Comparison of ENCODE assay signal across 9 cellular contexts in genomic region chr4:157045507-157046127, GRCh38. TPM values are rescaled to one million over a fixed set of nuclear protein-coding genes. Genes with fewer than 3 reads are reported as not detected.
A peak's percentile ranks its signal among the peaks of the same experiment; 100 is the strongest.
DNase-seq lines count a peak whose midpoint lies in the region; ATAC-seq, FAIRE-seq and TF ChIP-seq lines count a peak whose summit lies in the region.
"Had no signal": no experiment of that assay in that cellular context is flagged by ENCODE, and none has a peak within 500 bp of the region (broad histone marks: within the 10 kb centered on the region; RNA-seq: fewer than 3 reads in every experiment).

No MANE protein-coding gene starts in this region.

- H3K4me1 ChIP-seq in esophagus muscularis mucosa: no peaks in the 10 kb centered on the region

- no peak for TF ChIP-seq POLR2A in esophagus muscularis mucosa (IDR thresholded peaks at IDR 0.05; ENCODE audit: low read depth)

- TF ChIP-seq EP300 in esophagus muscularis mucosa (IDR thresholded peaks at IDR 0.05): no peak

- whole genome bisulfite sequencing in esophagus muscularis mucosa: 25% methylated on average over 2 of the region's 2 CpGs

- no peaks in the 10 kb centered on the region for H3K9me3 ChIP-seq in esophagus muscularis mucosa

- peak; percentile 74 to 84 (median 77) for TF ChIP-seq CTCF in esophagus muscularis mucosa (IDR thresholded peaks at IDR 0.05)

- FAIRE-seq in RCC 7860 (lab: Jason Lieb, UNC): no peak

- H3K36me3 ChIP-seq in esophagus muscularis mucosa: no peaks in the 10 kb centered on the region

- H3K4me3 ChIP-seq in esophagus muscularis mucosa: no peak overlapping the region

- intact Hi-C loops in esophagus muscularis mucosa (cut with DNase I): loop anchor here (2.0 to 10.0 kb wide), 4 partner anchors 73 to 1091 kb away; partner anchors contain the start of genes CTSO and PDGFC

- H3K27ac ChIP-seq in esophagus muscularis mucosa (replicated peaks in 1 of 4): no peak overlapping the region

- peak; percentile 75 for ATAC-seq in GM19463 (IDR thresholded peaks at IDR 0.05; ENCODE audit: unreplicated experiment)

- H3K27me3 ChIP-seq in esophagus muscularis mucosa: no peaks in the 10 kb centered on the region

- DNase-seq in DMS153 (lab: John Stamatoyannopoulos, UW) (peak; percentile 7), HS-27A (ENCODE audit: low read depth) (peak; percentile 66), RCC 7860 (ENCODE audit: low spot score) (peak; percentile 55), esophagus muscularis mucosa (ENCODE audit: extremely low spot score) (no peak), non-pigmented ciliary epithelial cell (ENCODE audit: low read depth) (peak; percentile 45), cerebellar nuclear complex (lab: John Stamatoyannopoulos, UW) (no peak)
- DNase-seq in effector CD8-positive, alpha-beta T cell (lab: John Stamatoyannopoulos, UW): no peak

RNA-seq across cellular contexts. Expression of gene GLRB, which starts 30.3 kb away (rescaled TPM):
- total RNA-seq in esophagus muscularis mucosa: 1 to 10 TPM; 1.5 to 2.1 (median 1.8) TPM
- total RNA-seq: T-helper 1 cell treated with Interleukin-12 subunit alpha and Interleukin-12 subunit beta and Interleukin-4 antibody, amounts not matched to agents 30 ng/mL and 1 ng/mL, for 36 hours had no signal

Comparison
In these comparisons a context has a peak if more than half of its experiments do, and no peak if none do; other contexts are left out.
1. DNase-seq: peak in DMS153 (single experiment), HS-27A (single experiment), RCC 7860 (single experiment) and non-pigmented ciliary epithelial cell (single experiment); none in esophagus muscularis mucosa (single experiment), effector CD8-positive, alpha-beta T cell (single experiment) and cerebellar nuclear complex (0 of 2).